Comparison of ENCODE assay signal across 1 cellular context in genomic region chr15:69064649-69065048, GRCh38.
TF ChIP-seq lines count a peak whose summit lies in the region.

No MANE protein-coding gene starts in this region.

TF ChIP-seq in WTC11, 78 proteins besides CTCF, POLR2A, EP300 and RAD21:
- TF ChIP-seq HMGXB4 (CRISPR knock-in tag; IDR thresholded peaks at IDR 0.05) (no peak), ZNF416 (CRISPR knock-in tag; IDR thresholded peaks at IDR 0.05) (no peak), GTF2I (CRISPR knock-in tag; conservative IDR thresholded peaks at IDR 0.05) (no peak), E2F4 (CRISPR knock-in tag; IDR thresholded peaks at IDR 0.05; ENCODE audit: borderline replicate concordance, low read depth) (no peak), USF2 (CRISPR knock-in tag; IDR thresholded peaks at IDR 0.05) (no peak), ZNF219 (CRISPR knock-in tag; IDR thresholded peaks at IDR 0.05; ENCODE audit: borderline replicate concordance) (no peak), ETV6 (CRISPR knock-in tag; IDR thresholded peaks at IDR 0.05) (no peak), E2F5 (CRISPR knock-in tag; IDR thresholded peaks at IDR 0.05) (no peak), ZNF423 (CRISPR knock-in tag; IDR thresholded peaks at IDR 0.05) (no peak), TP53 (CRISPR knock-in tag; IDR thresholded peaks at IDR 0.05) (no peak), RELA (CRISPR knock-in tag; IDR thresholded peaks at IDR 0.05; ENCODE audit: borderline replicate concordance) (no peak), OVOL2 (CRISPR knock-in tag; IDR thresholded peaks at IDR 0.05; ENCODE audit: borderline replicate concordance) (no peak), SMAD4 (CRISPR knock-in tag; IDR thresholded peaks at IDR 0.05) (no peak), ZBTB43 (CRISPR knock-in tag; IDR thresholded peaks at IDR 0.05) (no peak), ZNF671 (CRISPR knock-in tag; IDR thresholded peaks at IDR 0.05) (no peak), TEAD1 (CRISPR knock-in tag; IDR thresholded peaks at IDR 0.05) (no peak), ZNF138 (CRISPR knock-in tag; conservative IDR thresholded peaks at IDR 0.05) (no peak), ZNF317 (CRISPR knock-in tag; IDR thresholded peaks at IDR 0.05; ENCODE audit: borderline replicate concordance, low read depth) (no peak), ZNF121 (CRISPR knock-in tag; IDR thresholded peaks at IDR 0.05) (no peak), CBFB (CRISPR knock-in tag; IDR thresholded peaks at IDR 0.05; ENCODE audit: low read depth) (no peak)
TF ChIP-seq in WTC11: peak in this region for 0.
